11 cellular contexts compared by ENCODE assay signal in genomic region chr1:229229137-229229720, GRCh38. TPM values are rescaled to one million over a fixed set of nuclear protein-coding genes. Genes with fewer than 3 reads are reported as not detected.
DNase-seq lines count a peak whose midpoint lies in the region; ATAC-seq and TF ChIP-seq lines count a peak whose summit lies in the region.
"Had no signal": no experiment of that assay in that cellular context is flagged by ENCODE, and none has a peak within 500 bp of the region (broad histone marks: within the 10 kb centered on the region; RNA-seq: fewer than 3 reads in every experiment).

No MANE protein-coding gene starts in this region.

- H3K4me1 ChIP-seq in CD8-positive, alpha-beta T cell (ENCODE audit: insufficient read depth, low read length), result no peaks in the 10 kb centered on the region
- H3K4me1 ChIP-seq in neural progenitor cell, result peaks cover 38% of the 10 kb centered on the region

- H3K4me3 Mint-ChIP-seq in CD8-positive, alpha-beta T cell, result peak overlapping the region; percentile 43
- H3K4me3 Mint-ChIP-seq in neural progenitor cell, result peak overlapping the region; percentile 31
- H3K4me3 Mint-ChIP-seq: activated naive CD8-positive, alpha-beta T cell treated with anti-CD3 and anti-CD28 coated beads, Interleukin-2, amount 10 ng/mL, durations not matched to agents 7 days and 5 days; naive B cell had no signal

- H3K36me3 ChIP-seq in CD8-positive, alpha-beta T cell (ENCODE audit: insufficient read depth, low read length), result no peaks in the 10 kb centered on the region
- no peaks in the 10 kb centered on the region for H3K36me3 ChIP-seq in neural progenitor cell

- intact Hi-C loops in CD8-positive, alpha-beta T cell (cut with DNase I, micrococcal nuclease), result no loop called here

- H3K36me3 Mint-ChIP-seq in CD8-positive, alpha-beta T cell, result no peaks in the 10 kb centered on the region
- H3K36me3 Mint-ChIP-seq in neural progenitor cell, result no peaks in the 10 kb centered on the region
- H3K36me3 Mint-ChIP-seq: activated naive CD8-positive, alpha-beta T cell treated with anti-CD3 and anti-CD28 coated beads, Interleukin-2, amount 10 ng/mL, durations not matched to agents 7 days and 5 days; naive B cell had no signal

- H4K20me1 ChIP-seq in neural progenitor cell (ENCODE audit: low read depth), result no peaks in the 10 kb centered on the region

- no peaks in the 10 kb centered on the region for H3K9me3 ChIP-seq in CD8-positive, alpha-beta T cell (ENCODE audit: low read length)
- H3K9me3 ChIP-seq in neural progenitor cell (ENCODE audit: low read depth), result no peaks in the 10 kb centered on the region

- no peaks in the 10 kb centered on the region for H3K9me3 Mint-ChIP-seq in CD8-positive, alpha-beta T cell
- peaks cover 4% of the 10 kb centered on the region for H3K9me3 Mint-ChIP-seq in neural progenitor cell
- H3K9me3 Mint-ChIP-seq: activated naive CD8-positive, alpha-beta T cell treated with anti-CD3 and anti-CD28 coated beads, Interleukin-2, amount 10 ng/mL, durations not matched to agents 7 days and 5 days; naive B cell had no signal

- peaks cover 6% of the 10 kb centered on the region for H3K27me3 Mint-ChIP-seq in CD8-positive, alpha-beta T cell (ENCODE audit: low read depth)
- H3K27me3 Mint-ChIP-seq in neural progenitor cell (ENCODE audit: insufficient read depth, low read depth), result peaks cover 12% of the 10 kb centered on the region

- H3K27ac ChIP-seq in CD8-positive, alpha-beta T cell (ENCODE audit: low read depth, low read length), result no peak overlapping the region
- no peak overlapping the region for H3K27ac ChIP-seq in neural progenitor cell

- peak overlapping the region; percentile 38 for H2AFZ ChIP-seq in neural progenitor cell (replicated peaks)

- no peak for DNase-seq in CD8-positive, alpha-beta T cell
- DNase-seq in NCI-H69 (lab: John Stamatoyannopoulos, UW) (peak; percentile 65), fibroblast of pulmonary artery (ENCODE audit: low read depth) (peak; percentile 64), neural progenitor cell (ENCODE audit: low spot score) (peak; percentile 36), AG20443 (ENCODE audit: low spot score) (no peak), SHP77 (lab: John Stamatoyannopoulos, UW) (no peak), hippocampal formation (lab: John Stamatoyannopoulos, UW) (no peak)
- DNase-seq: activated naive CD8-positive, alpha-beta T cell treated with anti-CD3 and anti-CD28 coated beads, Interleukin-2, amount 10 ng/mL, durations not matched to agents 7 days and 5 days; HCEC 1CT; naive B cell had no signal

- peak overlapping the region; percentile 51 for H3K4me2 ChIP-seq in neural progenitor cell

- no peaks in the 10 kb centered on the region for H3K79me2 ChIP-seq in neural progenitor cell (ENCODE audit: low read depth)

- H3K4me3 ChIP-seq in CD8-positive, alpha-beta T cell (ENCODE audit: low read depth, low read length), result no peak overlapping the region
- H3K4me3 ChIP-seq in fibroblast of pulmonary artery (replicated peaks; ENCODE audit: low read depth, low read length) (no peak overlapping the region), neural progenitor cell (no peak overlapping the region)

- ATAC-seq in CD8-positive, alpha-beta T cell, result no peak
- no peak for ATAC-seq in HG02610 (IDR thresholded peaks at IDR 0.05; ENCODE audit: unreplicated experiment)

- CTCF ChIA-PET in CD8-positive, alpha-beta T cell (lab: Charles Lee), result interaction anchor here (0.6 to 7.6 kb wide), 14 partner anchors 27 to 565 kb away, joined by 3 to 140 read pairs (median 4); partner anchors contain the start of gene RHOU

- TF ChIP-seq CTCF in CD8-positive, alpha-beta T cell (IDR thresholded peaks at IDR 0.05), result no peak
- TF ChIP-seq CTCF in fibroblast of pulmonary artery (IDR thresholded peaks at IDR 0.05; ENCODE audit: low read length, missing control alignments) (no peak), neural progenitor cell (IDR thresholded peaks at IDR 0.05) (no peak)

- POLR2A ChIA-PET in CD8-positive, alpha-beta T cell (lab: Charles Lee), result interaction anchor here (1.2 to 2.3 kb wide), 2 partner anchors 25 to 495 kb away, joined by 4 to 12 read pairs; no protein-coding TSS in a partner anchor

- H3K4me1 Mint-ChIP-seq in CD8-positive, alpha-beta T cell (ENCODE audit: low read depth), result peaks cover 14% of the 10 kb centered on the region
- H3K4me1 Mint-ChIP-seq in neural progenitor cell, result peaks cover 51% of the 10 kb centered on the region

- H3K9ac ChIP-seq in neural progenitor cell, result no peak overlapping the region

- peaks cover 37% of the 10 kb centered on the region for H3F3A ChIP-seq in neural progenitor cell (ENCODE audit: low read depth)

- H3K27me3 ChIP-seq in CD8-positive, alpha-beta T cell (ENCODE audit: insufficient read depth, low read length), result no peaks in the 10 kb centered on the region
- H3K27me3 ChIP-seq in neural progenitor cell, result no peaks in the 10 kb centered on the region

- H3K27ac Mint-ChIP-seq in CD8-positive, alpha-beta T cell, result no peak overlapping the region
- H3K27ac Mint-ChIP-seq in neural progenitor cell, result no peak overlapping the region
- H3K27ac Mint-ChIP-seq: activated naive CD8-positive, alpha-beta T cell treated with anti-CD3 and anti-CD28 coated beads, Interleukin-2, amount 10 ng/mL, durations not matched to agents 7 days and 5 days; naive B cell had no signal

RNA-seq across cellular contexts. Expression of gene RAB4A, which starts 41.7 kb away (rescaled TPM):
- total RNA-seq in CD8-positive, alpha-beta T cell, result 10 to 100 TPM; 26.7 to 29.7 TPM
- total RNA-seq in neural progenitor cell (ENCODE audit: low replicate concordance), result 44.1 and 48.3 TPM in 2 replicates

Comparison
In these comparisons a context has a peak if more than half of its experiments do, and no peak if none do; other contexts are left out.
1. DNase-seq: peak in NCI-H69 (single experiment), fibroblast of pulmonary artery (single experiment) and neural progenitor cell (single experiment); none in CD8-positive, alpha-beta T cell (0 of 7), AG20443 (single experiment), SHP77 (0 of 2) and hippocampal formation (0 of 2).